ENCODE assay signal across 8 cellular contexts in genomic region chr16:88941051-88941932, GRCh38. TPM values are rescaled to one million over a fixed set of nuclear protein-coding genes. Genes with fewer than 3 reads are reported as not detected.
DNase-seq lines count a peak whose midpoint lies in the region; ATAC-seq and TF ChIP-seq lines count a peak whose summit lies in the region.

No MANE protein-coding gene starts in this region.

- H3K27ac Mint-ChIP-seq in dendritic cell treated with granulocyte-macrophage colony-stimulating factor and Interleukin-4, amounts not matched to agents 40 ng/mL and 50 ng/mL, for 4 days, result peak overlapping the region; percentile 69

- H3K36me3 Mint-ChIP-seq in dendritic cell treated with granulocyte-macrophage colony-stimulating factor and Interleukin-4, amounts not matched to agents 40 ng/mL and 50 ng/mL, for 4 days (ENCODE audit: low read depth), result peaks cover 10% of the 10 kb centered on the region

- 0 to 1% (median 1%) methylated on average over 46 to 129 of the region's 132 CpGs for WGBS in ovary, 3 donors

- ATAC-seq in GM18505 (IDR thresholded peaks at IDR 0.05; ENCODE audit: unreplicated experiment) (peak; percentile 27), HG02852 (IDR thresholded peaks at IDR 0.05; ENCODE audit: unreplicated experiment) (peak; percentile 26), HG02938 (IDR thresholded peaks at IDR 0.05; ENCODE audit: unreplicated experiment) (no peak)

- H3K4me1 ChIP-seq in ovary (ENCODE audit: insufficient read depth), result peaks cover 5% of the 10 kb centered on the region

- no peak for TF ChIP-seq CTCF in ovary (IDR thresholded peaks at IDR 0.05)

- DNase-seq in ovary (peak in 1 of 5 donors; percentile 16), dedifferentiated amniotic fluid mesenchymal stem cell (ENCODE audit: extremely low spot score) (no peak), SIG-M5 (lab: John Stamatoyannopoulos, UW) (no peak)
- no peak for DNase-seq in activated CD4-positive, alpha-beta T cell treated with anti-CD3 and anti-CD28 coated beads, Interleukin-2, amount 50 U/mL, for 1 hour

- peak overlapping the region; percentile 75 for H3K4me3 Mint-ChIP-seq in dendritic cell treated with granulocyte-macrophage colony-stimulating factor and Interleukin-4, amounts not matched to agents 40 ng/mL and 50 ng/mL, for 4 days

- H3K27me3 Mint-ChIP-seq in dendritic cell treated with granulocyte-macrophage colony-stimulating factor and Interleukin-4, amounts not matched to agents 40 ng/mL and 50 ng/mL, for 4 days, result peaks cover 46% of the 10 kb centered on the region

- no peak for TF ChIP-seq EP300 in ovary (IDR thresholded peaks at IDR 0.05)

- TF ChIP-seq POLR2A in GM18505 (IDR thresholded peaks at IDR 0.05; ENCODE audit: borderline replicate concordance, extremely low read depth, insufficient read depth, insufficient read length) (no peak), ovary (IDR thresholded peaks at IDR 0.05) (no peak)

- no peak overlapping the region for H3K27ac ChIP-seq in ovary

- no peaks in the 10 kb centered on the region for H3K36me3 ChIP-seq in ovary

- peaks cover 10% of the 10 kb centered on the region for H3K27me3 ChIP-seq in ovary

- intact Hi-C loops in dendritic cell treated with granulocyte-macrophage colony-stimulating factor and Interleukin-4, amounts not matched to agents 40 ng/mL and 50 ng/mL, for 4 days (cut with micrococcal nuclease), result loop anchor here (5.0 to 10.0 kb wide), 2 partner anchors 174 to 226 kb away; no protein-coding TSS in a partner anchor
- intact Hi-C loops in ovary (cut with DNase I), result loop anchor here in 3 of 4 donors (5.0 to 10.0 kb wide), 4 partner anchors 221 to 276 kb away; partner anchors contain the start of gene ZNF778 (in 2 of the 3)

- peaks cover 63% of the 10 kb centered on the region for H3K4me1 Mint-ChIP-seq in dendritic cell treated with granulocyte-macrophage colony-stimulating factor and Interleukin-4, amounts not matched to agents 40 ng/mL and 50 ng/mL, for 4 days (ENCODE audit: low read depth)

- no peaks in the 10 kb centered on the region for H3K9me3 ChIP-seq in ovary

- no peaks in the 10 kb centered on the region for H3K9me3 Mint-ChIP-seq in dendritic cell treated with granulocyte-macrophage colony-stimulating factor and Interleukin-4, amounts not matched to agents 40 ng/mL and 50 ng/mL, for 4 days

- peak overlapping the region; percentile 26 for H3K4me3 ChIP-seq in ovary

RNA-seq across cellular contexts. Expression of gene CBFA2T3, which starts 35.7 kb away (rescaled TPM):
- 1 to 10 TPM in 3 of 7 donors, under 1 TPM in 3, not detected in 1; 0.53 to 2.8 (median 0.96) TPM for total RNA-seq in ovary
- polyA plus RNA-seq in ovary, result 1 to 10 TPM; 1.2 to 1.9 TPM
